25 cellular contexts compared by ENCODE assay signal in the genomic region with DNA sequence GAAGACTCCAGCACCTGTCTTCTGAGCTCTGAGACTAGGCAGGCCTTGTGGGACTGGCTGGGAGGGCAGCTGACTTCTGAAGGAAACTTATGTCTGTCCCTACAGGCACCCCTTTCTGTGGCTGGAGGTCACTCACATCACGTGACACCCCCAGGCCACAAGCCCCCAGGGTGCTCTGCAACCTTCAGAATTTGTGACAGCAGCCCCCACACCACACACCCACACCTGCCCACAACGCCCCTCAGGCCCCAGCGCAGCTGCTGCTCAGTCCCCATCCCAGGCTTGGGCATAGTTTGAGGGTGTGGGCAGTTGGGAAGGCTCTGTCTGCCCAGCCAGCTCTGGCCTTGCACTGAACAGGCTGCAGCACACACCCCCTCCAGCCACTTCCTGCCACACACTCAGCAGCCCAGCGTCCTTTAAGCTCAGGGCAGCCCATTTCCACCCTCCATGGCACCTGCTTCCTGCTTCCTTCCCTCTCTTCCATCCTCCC.
A peak's percentile ranks its signal among the peaks of the same experiment; 100 is the strongest.
DNase-seq lines count a peak whose midpoint lies in the region; ATAC-seq and TF ChIP-seq lines count a peak whose summit lies in the region.
"Had no signal": no experiment of that assay in that cellular context is flagged by ENCODE, and none has a peak within 500 bp of the region (broad histone marks: within the 10 kb centered on the region; RNA-seq: fewer than 3 reads in every experiment).

No MANE protein-coding gene starts in this region.

- H3K4me1 ChIP-seq in HEK293 (ENCODE audit: control insufficient read depth, insufficient read depth, low read length) (peaks cover 8% of the 10 kb centered on the region), neuronal stem cell (ENCODE audit: control insufficient read depth in 2 of 2, insufficient read depth in 1 of 2, low read depth in 1 of 2, low read length in 2 of 2) (peaks cover 6 to 17% of the 10 kb centered on the region in 2 donors), GM23248 (ENCODE audit: insufficient read depth) (no peaks in the 10 kb centered on the region)

- no peak overlapping the region for H2BK12ac ChIP-seq in neuronal stem cell (ENCODE audit: low read length)

- H3K4me3 ChIP-seq in HEK293 (ENCODE audit: low read depth, low read length) (no peak overlapping the region), neuronal stem cell (ENCODE audit: low read length in 2 of 2) (no peak overlapping the region), GM23248 (no peak overlapping the region)
- H3K4me3 ChIP-seq: cardiac muscle cell, heart right ventricle, thoracic aorta had no signal

- peak overlapping the region; percentile 16 for H2BK15ac ChIP-seq in neuronal stem cell (ENCODE audit: low read length)

- no CpG with 5 or more reads among the region's 4 CpGs for WGBS in neuronal stem cell (ENCODE audit: extremely low coverage in 2 of 2, insufficient read length in 2 of 2, insufficient replicate concordance in 1 of 2), 2 donors
- 52% methylated on average over 4 of the region's 4 CpGs for WGBS in GM23248 (ENCODE audit: low coverage in 1 of 2, low lambda C conversion rate in 2 of 2, missing lambda C conversion rate in 2 of 2), 2 experiments

- H3K23ac ChIP-seq in neuronal stem cell (ENCODE audit: low read depth, low read length, poor library complexity): peak overlapping the region; percentile 4

- no peak overlapping the region for H2BK120ac ChIP-seq in neuronal stem cell (ENCODE audit: low read depth, low read length)

- no peaks in the 10 kb centered on the region for H3F3A ChIP-seq in GM23248 (ENCODE audit: insufficient read depth)

- H4K20me1 ChIP-seq in GM23248 (ENCODE audit: insufficient read depth): no peaks in the 10 kb centered on the region

- no peaks in the 10 kb centered on the region for H3K79me2 ChIP-seq in GM23248 (ENCODE audit: insufficient read depth)

- CTCF ChIA-PET in HEK293 (lab: Yijun Ruan, JAX): interaction anchor here (0.6 kb wide), 1 partner anchor 25 kb away, joined by 4 read pairs; no protein-coding TSS in a partner anchor

- H3K9ac ChIP-seq in neuronal stem cell (ENCODE audit: low read depth, low read length, poor library complexity) (no peak overlapping the region), GM23248 (no peak overlapping the region)

- H3K27ac ChIP-seq in HEK293 (ENCODE audit: extremely low read depth, low read depth, low read length) (no peak overlapping the region), neuronal stem cell (replicated peaks; ENCODE audit: low read length) (no peak overlapping the region), GM23248 (no peak overlapping the region)
- H3K27ac ChIP-seq: cardiac muscle cell, heart right ventricle, neutrophil, thoracic aorta had no signal

- H3K27me3 ChIP-seq in neuronal stem cell (ENCODE audit: control insufficient read depth in 3 of 3, insufficient read depth in 3 of 3, low read depth in 1 of 3, low read length in 3 of 3) (peaks cover 0 to 4% (median 0%) of the 10 kb centered on the region in 3 experiments), GM23248 (replicated peaks; ENCODE audit: insufficient read depth) (peaks cover 47% of the 10 kb centered on the region)
- H3K27me3 ChIP-seq: cardiac muscle cell had no signal

- POLR2A ChIA-PET in HEK293 (lab: Yijun Ruan, JAX): no interaction called here

- no peak overlapping the region for H3K18ac ChIP-seq in neuronal stem cell (ENCODE audit: low read length)

- H2BK5ac ChIP-seq in neuronal stem cell (ENCODE audit: low read length): no peak overlapping the region

- no peak for TF ChIP-seq CTCF in HEK293 (tag by site-specific recombination; IDR thresholded peaks at IDR 0.05)

- intact Hi-C loops in cardiac septum (cut with DNase I): no loop called here

- H4K91ac ChIP-seq in neuronal stem cell (ENCODE audit: low read depth, low read length, poor library complexity): no peak overlapping the region

- ATAC-seq in GM19035 (IDR thresholded peaks at IDR 0.05; ENCODE audit: unreplicated experiment): no peak
- ATAC-seq: activated T-cell treated with anti-CD3 and anti-CD28 coated beads, Interleukin-2, amount 50 U/mL, for 72 hours; heart right ventricle; left lobe of liver; stimulated activated naive B cell treated with anti-CD40 and anti-IgM and Interleukin-4, amounts not matched to agents 10 μg/mL and 1 μg/mL and 100 μg/mL, for 72 hours had no signal

- H3K79me1 ChIP-seq in neuronal stem cell (ENCODE audit: low read depth, low read length): no peaks in the 10 kb centered on the region

- H3K9me2 ChIP-seq in GM23248 (ENCODE audit: insufficient read depth): no peaks in the 10 kb centered on the region

- H3K36me3 ChIP-seq in HEK293 (ENCODE audit: control insufficient read depth in 2 of 2, insufficient read depth in 1 of 2, low read length in 2 of 2) (no peaks in the 10 kb centered on the region), neuronal stem cell (replicated peaks in 1 of 2; ENCODE audit: control insufficient read depth in 2 of 2, insufficient read depth in 2 of 2, low read length in 2 of 2) (no peaks in the 10 kb centered on the region), GM23248 (ENCODE audit: low read depth) (no peaks in the 10 kb centered on the region)
- H3K36me3 ChIP-seq: cardiac muscle cell, heart right ventricle, neutrophil, thoracic aorta had no signal

- no peak overlapping the region for H3K4ac ChIP-seq in neuronal stem cell (ENCODE audit: low read length)

- H3K9me3 ChIP-seq in HEK293 (ENCODE audit: control insufficient read depth, insufficient read depth, low read depth, low read length) (no peaks in the 10 kb centered on the region), neuronal stem cell (replicated peaks in 1 of 2; ENCODE audit: control insufficient read depth in 2 of 2, insufficient read depth in 1 of 2, low read depth in 1 of 2, low read length in 2 of 2) (no peaks in the 10 kb centered on the region), GM23248 (ENCODE audit: low read depth) (no peaks in the 10 kb centered on the region)
- H3K9me3 ChIP-seq: heart right ventricle, neutrophil, thoracic aorta had no signal

- H3K14ac ChIP-seq in neuronal stem cell (ENCODE audit: low read length): no peak overlapping the region

- H2AFZ ChIP-seq in neuronal stem cell (ENCODE audit: low read length) (no peak overlapping the region), GM23248 (no peak overlapping the region)

- H2AK5ac ChIP-seq in neuronal stem cell (ENCODE audit: low read depth, low read length): no peak overlapping the region

- in situ Hi-C loops in GM23248 (cut with MboI): no loop called here

- H3K4me2 ChIP-seq in neuronal stem cell (ENCODE audit: insufficient read depth, low read length, poor library complexity, severe bottlenecking): no peak overlapping the region
- H3K4me2 ChIP-seq in GM23248 (ENCODE audit: unreplicated experiment): no peak overlapping the region

- H4K8ac ChIP-seq in neuronal stem cell (ENCODE audit: low read depth, low read length): no peak overlapping the region

- DNase-seq in D341Med (ENCODE audit: low spot score) (peak; percentile 4), dermis blood vessel endothelial cell (peak; percentile 38), neuronal stem cell (ENCODE audit: low spot score) (no peak), GM23248 (no peak), cardiac septum (ENCODE audit: low spot score) (no peak)
- DNase-seq: activated CD4-positive, alpha-beta memory T cell treated with anti-CD3 and anti-CD28 coated beads for 36 hours; activated CD4-positive, CD25-positive, alpha-beta regulatory T cell; activated naive CD4-positive, alpha-beta T cell treated with anti-CD3 and anti-CD28 coated beads, Interleukin-2, amount 10 ng/mL, durations not matched to agents 7 days and 5 days; activated T-cell treated with anti-CD3 and anti-CD28 coated beads, Interleukin-2, amount 50 U/mL, for 72 hours; amygdala; heart right ventricle; NCI-H1694; NCI-H2171; NCI-H524; RPMI8226; small intestine; stimulated activated CD4-positive, alpha-beta T cell treated with anti-CD3 and anti-CD28 coated beads, Interleukin-2, amount 100 ng/mL, for 48 hours; stimulated activated naive B cell treated with anti-CD40 and anti-IgM and Interleukin-4, amounts not matched to agents 10 μg/mL and 1 μg/mL and 100 μg/mL, for 72 hours; T-helper 9 cell had no signal

TF ChIP-seq in HEK293, 187 proteins besides CTCF, POLR2A, EP300 and RAD21:
- TF ChIP-seq ZFHX2 (tag by site-specific recombination; conservative IDR thresholded peaks at IDR 0.05) (peak; percentile 74), REPIN1 (tag by site-specific recombination; IDR thresholded peaks at IDR 0.05; ENCODE audit: low read depth) (no peak), EGR2 (tag by site-specific recombination; IDR thresholded peaks at IDR 0.05; ENCODE audit: low read depth) (peak; percentile 73)

Comparison
In these comparisons a context has a peak if more than half of its experiments do, and no peak if none do; other contexts are left out.
1. DNase-seq: peak in D341Med (single experiment) and dermis blood vessel endothelial cell (single experiment); none in neuronal stem cell (single experiment), GM23248 (single experiment) and cardiac septum (single experiment).